ENCODE assay signal across 19 cellular contexts in genomic region chr7:144975882-144976281, GRCh38.
DNase-seq lines count a peak whose midpoint lies in the region; ATAC-seq and TF ChIP-seq lines count a peak whose summit lies in the region.
"Had no signal": no experiment of that assay in that cellular context is flagged by ENCODE, and none has a peak within 500 bp of the region (broad histone marks: within the 10 kb centered on the region; RNA-seq: fewer than 3 reads in every experiment).

No MANE protein-coding gene starts in this region.

- BruUV-seq in PC-3 (replicated peaks; lab: Mats Ljungman, UMichigan): no TSS peak

- H3K27me3 Mint-ChIP-seq in activated CD4-positive, alpha-beta T cell treated with anti-CD3 and anti-CD28 coated beads for 36 hours: peaks cover 11% of the 10 kb centered on the region

- H3K4me3 ChIP-seq in epithelial cell of esophagus (ENCODE audit: low read length) (no peak overlapping the region), PC-3 (ENCODE audit: low read length) (no peak overlapping the region)
- H3K4me3 ChIP-seq: BLaER1 treated with 17β-estradiol and CSF1 and Interleukin-3, amounts not matched to agents 10 nM and 100 nM had no signal

- no peak overlapping the region for H2AFZ ChIP-seq in PC-3 (ENCODE audit: low read length)

- no peaks in the 10 kb centered on the region for H3K9me2 ChIP-seq in PC-3 (replicated peaks; ENCODE audit: low read length)

- peaks cover 4% of the 10 kb centered on the region for H3K9me3 Mint-ChIP-seq in activated CD4-positive, alpha-beta T cell treated with anti-CD3 and anti-CD28 coated beads for 36 hours (ENCODE audit: low read depth)

- no peaks in the 10 kb centered on the region for H3F3A ChIP-seq in PC-3 (ENCODE audit: low read length, unreplicated experiment)

- POLR2A ChIA-PET in activated CD4-positive, alpha-beta T cell treated with anti-CD3 and anti-CD28 coated beads for 36 hours (lab: Charles Lee): no interaction called here
- POLR2A ChIA-PET in PC-3 (lab: Charles Lee; ENCODE audit: unreplicated experiment): no interaction called here

- CTCF ChIA-PET in activated CD4-positive, alpha-beta T cell treated with anti-CD3 and anti-CD28 coated beads for 36 hours (lab: Charles Lee): no interaction called here
- CTCF ChIA-PET in PC-3 (lab: Charles Lee): no interaction called here

- H3K4me3 Mint-ChIP-seq in activated CD4-positive, alpha-beta T cell treated with anti-CD3 and anti-CD28 coated beads for 36 hours: no peak overlapping the region

- H3K4me1 ChIP-seq in PC-3 (ENCODE audit: insufficient read depth, low read length): no peaks in the 10 kb centered on the region
- H3K4me1 ChIP-seq: BLaER1 treated with 17β-estradiol and CSF1 and Interleukin-3, amounts not matched to agents 10 nM and 100 nM had no signal

- no peaks in the 10 kb centered on the region for H3K36me3 Mint-ChIP-seq in activated CD4-positive, alpha-beta T cell treated with anti-CD3 and anti-CD28 coated beads for 36 hours (ENCODE audit: low read depth)

- H3K9me3 ChIP-seq in PC-3 (ENCODE audit: low read length): no peaks in the 10 kb centered on the region
- H3K9me3 ChIP-seq: BLaER1 treated with 17β-estradiol and CSF1 and Interleukin-3, amounts not matched to agents 10 nM and 100 nM had no signal

- H3K9ac ChIP-seq in PC-3 (ENCODE audit: low read length): no peak overlapping the region
- H3K9ac ChIP-seq: BLaER1 treated with 17β-estradiol and CSF1 and Interleukin-3, amounts not matched to agents 10 nM and 100 nM had no signal

- DNase-seq in activated CD4-positive, alpha-beta T cell treated with anti-CD3 and anti-CD28 coated beads for 36 hours: no peak
- DNase-seq in activated CD4-positive, alpha-beta T cell treated with anti-CD3 and anti-CD28 coated beads, Interleukin-2, amount 50 U/mL, for 4 hours: no peak
- DNase-seq in Daoy (ENCODE audit: low read depth) (peak; percentile 11), MV-4-11 (lab: John Stamatoyannopoulos, UW) (peak; percentile 55), epithelial cell of esophagus (ENCODE audit: low read depth) (peak; percentile 18), DMS 273 (lab: John Stamatoyannopoulos, UW; ENCODE audit: unreplicated experiment) (no peak), PC-3 (no peak)
- DNase-seq in stimulated activated naive CD4-positive, alpha-beta T cell treated with Interleukin-2 at 50 U/mL for 16 hours (lab: John Stamatoyannopoulos, UW): no peak
- DNase-seq: GF-D8, H7, NCI-H1417 treated with DMSO at 0.1 percent for 48 hours, NCI-H187 treated with DMSO at 0.1 percent for 48 hours, NCI-H2227 treated with DMSO at 0.1 percent for 48 hours, NCI-H510A treated with DMSO at 0.1 percent for 48 hours, NCI-H82, Right ventricle myocardium superior, SW 1271 had no signal

- no peaks in the 10 kb centered on the region for H3K36me3 ChIP-seq in PC-3 (ENCODE audit: low read depth, low read length)
- H3K36me3 ChIP-seq: BLaER1 treated with 17β-estradiol and CSF1 and Interleukin-3, amounts not matched to agents 10 nM and 100 nM had no signal

- no peaks in the 10 kb centered on the region for H3K4me1 Mint-ChIP-seq in activated CD4-positive, alpha-beta T cell treated with anti-CD3 and anti-CD28 coated beads for 36 hours

- peaks cover 16% of the 10 kb centered on the region; the same call in 1 of the 2 replicates for H3K27me3 ChIP-seq in PC-3 (ENCODE audit: low read length)
- H3K27me3 ChIP-seq: BLaER1 treated with 17β-estradiol and CSF1 and Interleukin-3, amounts not matched to agents 10 nM and 100 nM had no signal

- H3K27ac ChIP-seq in PC-3 (ENCODE audit: low read length): no peak overlapping the region
- H3K27ac ChIP-seq: BLaER1 treated with 17β-estradiol and CSF1 and Interleukin-3, amounts not matched to agents 10 nM and 100 nM had no signal

- ATAC-seq in activated CD4-positive, alpha-beta T cell treated with anti-CD3 and anti-CD28 coated beads for 36 hours: peak; percentile 55
- ATAC-seq in PC-3: no peak
- ATAC-seq: Panc1 had no signal

- intact Hi-C loops in activated CD4-positive, alpha-beta T cell treated with anti-CD3 and anti-CD28 coated beads for 36 hours (cut with DNase I, micrococcal nuclease): no loop called here
- intact Hi-C loops in PC-3 (cut with micrococcal nuclease): no loop called here

- no peak overlapping the region for H3K4me2 ChIP-seq in PC-3 (ENCODE audit: low read length)
- H3K4me2 ChIP-seq: BLaER1 treated with 17β-estradiol and CSF1 and Interleukin-3, amounts not matched to agents 10 nM and 100 nM had no signal

- no peaks in the 10 kb centered on the region for H4K20me1 ChIP-seq in PC-3 (ENCODE audit: low read length)
- H4K20me1 ChIP-seq: BLaER1 treated with 17β-estradiol and CSF1 and Interleukin-3, amounts not matched to agents 10 nM and 100 nM had no signal

- no peak overlapping the region for H3K27ac Mint-ChIP-seq in activated CD4-positive, alpha-beta T cell treated with anti-CD3 and anti-CD28 coated beads for 36 hours

- no peaks in the 10 kb centered on the region for H3K79me2 ChIP-seq in PC-3 (ENCODE audit: low read length)

- no peak for TF ChIP-seq CTCF in epithelial cell of esophagus (IDR thresholded peaks at IDR 0.05; ENCODE audit: insufficient read depth, low read depth, low read length, missing control alignments)
- no peak for TF ChIP-seq CTCF in PC-3 (conservative IDR thresholded peaks at IDR 0.05; ENCODE audit: low read depth, low read length)

Comparison
In these comparisons a context has a peak if more than half of its experiments do, and no peak if none do; other contexts are left out.
1. DNase-seq: peak in Daoy (single experiment), MV-4-11 (single experiment) and epithelial cell of esophagus (single experiment); none in activated CD4-positive, alpha-beta T cell treated with anti-CD3 and anti-CD28 coated beads for 36 hours (single experiment), activated CD4-positive, alpha-beta T cell treated with anti-CD3 and anti-CD28 coated beads, Interleukin-2, amount 50 U/mL, for 4 hours (0 of 2), DMS 273 (single experiment), stimulated activated naive CD4-positive, alpha-beta T cell treated with Interleukin-2 at 50 U/mL for 16 hours (single experiment) and PC-3 (single experiment).